In the genomic region with DNA sequence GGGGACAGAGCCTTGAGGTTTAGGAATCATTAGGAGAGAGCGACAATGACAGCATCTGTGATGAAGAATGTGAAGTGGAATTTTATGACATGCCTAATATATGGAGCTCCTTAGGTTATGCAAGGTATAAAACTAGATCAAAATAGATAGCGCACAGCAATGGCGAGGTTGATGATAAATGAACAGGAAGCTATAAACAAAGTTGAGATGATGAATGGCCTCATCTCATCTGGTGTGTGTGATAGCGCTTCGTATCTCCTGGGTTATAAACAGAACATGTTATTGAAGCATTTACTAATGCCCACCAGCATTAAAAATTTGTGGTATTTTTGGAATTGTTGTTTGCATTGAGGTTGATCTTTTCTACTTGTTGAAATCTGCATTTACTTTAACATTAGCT, we compare ENCODE assay signal across 21 cellular contexts.
DNase-seq lines count a peak whose midpoint lies in the region; ATAC-seq, FAIRE-seq and TF ChIP-seq lines count a peak whose summit lies in the region.
"Had no signal": no experiment of that assay in that cellular context is flagged by ENCODE, and none has a peak within 500 bp of the region (broad histone marks: within the 10 kb centered on the region; RNA-seq: fewer than 3 reads in every experiment).

No MANE protein-coding gene starts in this region.

- H2BK15ac ChIP-seq in IMR-90 (ENCODE audit: low read depth, low read length), result no peak overlapping the region

- no peak for TF ChIP-seq RAD21 in IMR-90 (IDR thresholded peaks at IDR 0.05; ENCODE audit: low read length)

- no peak overlapping the region for H2AK9ac ChIP-seq in IMR-90 (replicated peaks; ENCODE audit: low read depth, low read length, poor library complexity)

- no peak overlapping the region for H3K9ac ChIP-seq in IMR-90 (ENCODE audit: low read depth, low read length)
- H3K9ac ChIP-seq in astrocyte (ENCODE audit: low read length), result no peak overlapping the region
- H3K9ac ChIP-seq: BLaER1 had no signal

- H3K23ac ChIP-seq in IMR-90 (ENCODE audit: low read depth, low read length), result peak overlapping the region; percentile 13

- H2AK5ac ChIP-seq in IMR-90 (ENCODE audit: low read depth, low read length), result no peak overlapping the region

- H3K4ac ChIP-seq in IMR-90 (ENCODE audit: low read depth, low read length), result peak overlapping the region; percentile 57; the same call in 1 of the 2 replicates

- 0 out of 2 replicates have a peak overlapping the region, but pooled peaks have one; percentile 19 for H3K14ac ChIP-seq in IMR-90 (replicated peaks; ENCODE audit: low read depth, low read length)

- H3K9me3 ChIP-seq in AG04450 (ENCODE audit: control insufficient read depth, insufficient read depth, low read length) (no peaks in the 10 kb centered on the region; the same call in 1 of the 2 replicates), IMR-90 (ENCODE audit: control insufficient read depth, insufficient read depth, low read length) (no peaks in the 10 kb centered on the region), astrocyte (ENCODE audit: insufficient read depth, low read depth, low read length) (no peaks in the 10 kb centered on the region)
- H3K9me3 ChIP-seq: A549, BE2C, BLaER1, Caco-2 had no signal

- peak overlapping the region in 1 of 2 experiments; percentile 14; a peak in 2 of 4 replicates for H4K8ac ChIP-seq in IMR-90 (ENCODE audit: low read depth in 2 of 2, low read length in 2 of 2)

- H3K36me3 ChIP-seq in IMR-90 (ENCODE audit: control insufficient read depth, insufficient read depth, low read length) (peaks cover 13% of the 10 kb centered on the region), astrocyte (ENCODE audit: insufficient read depth, low read length) (peaks cover 7% of the 10 kb centered on the region)
- H3K36me3 ChIP-seq: BE2C, BLaER1 had no signal

- H3K79me2 ChIP-seq in astrocyte (ENCODE audit: insufficient read depth, low read length), result peaks cover 61% of the 10 kb centered on the region

- no peak overlapping the region for H2AFZ ChIP-seq in IMR-90 (replicated peaks; ENCODE audit: low read length, poor library complexity)
- H2AFZ ChIP-seq in astrocyte (ENCODE audit: low read depth, low read length), result no peak overlapping the region

- peaks cover 10% of the 10 kb centered on the region for H3K9me1 ChIP-seq in IMR-90 (ENCODE audit: insufficient read depth, low read length)

- no peak overlapping the region for H4K91ac ChIP-seq in IMR-90 (ENCODE audit: insufficient read depth, low read depth, low read length)

- BruUV-seq in IMR-90 (replicated peaks; lab: Mats Ljungman, UMichigan), result no TSS peak

- H3K27me3 ChIP-seq in AG04450 (ENCODE audit: control insufficient read depth, insufficient read depth, low read length), result no peaks in the 10 kb centered on the region
- H3K27me3 ChIP-seq in IMR-90 (ENCODE audit: control insufficient read depth, insufficient read depth, low read length), result no peaks in the 10 kb centered on the region
- H3K27me3 ChIP-seq in astrocyte (ENCODE audit: insufficient read depth, low read length), result no peaks in the 10 kb centered on the region
- H3K27me3 ChIP-seq: BE2C, BLaER1 had no signal

- H3K79me1 ChIP-seq in IMR-90 (ENCODE audit: low read depth in 1 of 2, low read length in 2 of 2), result peaks cover 31 to 57% of the 10 kb centered on the region in 2 experiments

- H3K4me2 ChIP-seq in IMR-90 (ENCODE audit: low read depth, low read length) (no peak overlapping the region), astrocyte (ENCODE audit: low read length) (no peak overlapping the region)
- H3K4me2 ChIP-seq: A549, BLaER1 had no signal

- TF ChIP-seq CTCF in AG04450 (IDR thresholded peaks at IDR 0.05; ENCODE audit: low read depth, low read length) (no peak), IMR-90 (conservative IDR thresholded peaks at IDR 0.05; ENCODE audit: low read depth, low read length) (no peak), astrocyte (IDR thresholded peaks at IDR 0.05; ENCODE audit: insufficient read depth, low read depth, low read length) (no peak)

- H4K20me1 ChIP-seq in IMR-90 (ENCODE audit: insufficient read depth, low read length) (peaks cover 9% of the 10 kb centered on the region; the same call in 1 of the 2 replicates), astrocyte (ENCODE audit: insufficient read depth, low read length) (peaks cover 20% of the 10 kb centered on the region)
- H4K20me1 ChIP-seq: BLaER1 had no signal

- peak overlapping the region; percentile 34 for H2BK120ac ChIP-seq in IMR-90 (ENCODE audit: low read depth, low read length)

- no peak overlapping the region for H3K56ac ChIP-seq in IMR-90 (ENCODE audit: extremely low read depth, insufficient read depth, low read length)

- no peak for TF ChIP-seq POLR2A in IMR-90 (IDR thresholded peaks at IDR 0.05; ENCODE audit: low read depth, low read length)

- peak overlapping the region; percentile 38; the same call in 1 of the 2 replicates for H4K5ac ChIP-seq in IMR-90 (ENCODE audit: low read depth, low read length)

- H3K18ac ChIP-seq in IMR-90 (ENCODE audit: low read depth, low read length), result peak overlapping the region; percentile 20; the same call in 1 of the 2 replicates

- peak; percentile 9 for FAIRE-seq in astrocyte (lab: Jason Lieb, UNC)
- FAIRE-seq: A549, D721Med, G401.6, GM12891, GM19239 had no signal

- no peak overlapping the region for H3K4me3 Mint-ChIP-seq in astrocyte (ENCODE audit: unreplicated experiment)
- H3K4me3 Mint-ChIP-seq: CD4-positive, alpha-beta T cell; CD8-positive, alpha-beta T cell had no signal

- H2BK5ac ChIP-seq in IMR-90 (ENCODE audit: low read depth, low read length, poor library complexity, severe bottlenecking), result no peak overlapping the region

- peaks cover 1% of the 10 kb centered on the region for H3K36me3 Mint-ChIP-seq in astrocyte (ENCODE audit: low read depth, unreplicated experiment)
- H3K36me3 Mint-ChIP-seq: CD8-positive, alpha-beta T cell had no signal

- peak overlapping the region; percentile 31 for H3K27ac ChIP-seq in AG04450 (ENCODE audit: low read depth, low read length)
- no peak overlapping the region; the same call in 1 of the 2 replicates for H3K27ac ChIP-seq in IMR-90 (ENCODE audit: insufficient read depth, low read length)
- no peak overlapping the region for H3K27ac ChIP-seq in astrocyte (ENCODE audit: low read depth, low read length)
- H3K27ac ChIP-seq: 22Rv1, A549, BLaER1, C4-2B had no signal

- no peak for DNase-seq in AG04450 (ENCODE audit: low read depth, low spot score)
- no peak for DNase-seq in IMR-90
- DNase-seq in astrocyte (ENCODE audit: low read depth), result no peak
- no peak for DNase-seq in left ventricle myocardium superior
- DNase-seq in stimulated activated naive CD4-positive, alpha-beta T cell treated with Interleukin-2 at 50 U/mL for 16 hours (lab: John Stamatoyannopoulos, UW), result no peak
- DNase-seq: BE2C; Caco-2; Calu3; CD4-positive, alpha-beta T cell; CD8-positive, alpha-beta T cell; DMS79 treated with DMSO at 0.1 percent for 48 hours; GF-D8 had no signal

- H3K27ac Mint-ChIP-seq in astrocyte (ENCODE audit: unreplicated experiment), result no peak overlapping the region
- H3K27ac Mint-ChIP-seq: CD4-positive, alpha-beta T cell; CD8-positive, alpha-beta T cell had no signal

- H3K4me1 ChIP-seq in IMR-90 (ENCODE audit: control insufficient read depth, insufficient read depth, low read length), result peaks cover 11% of the 10 kb centered on the region
- H3K4me1 ChIP-seq in astrocyte (ENCODE audit: insufficient read depth, low read length), result no peaks in the 10 kb centered on the region
- H3K4me1 ChIP-seq: A549, BE2C, BLaER1, Caco-2 had no signal

- intact Hi-C loops in IMR-90 (cut with micrococcal nuclease) (no loop called here), left ventricle myocardium superior (cut with micrococcal nuclease) (no loop called here)

- ATAC-seq in IMR-90 (ENCODE audit: low read depth), result no peak
- no peak for ATAC-seq in esophagus mucosa
- ATAC-seq in left ventricle myocardium superior, result no peak
- ATAC-seq: A549; CD8-positive, alpha-beta T cell had no signal

- H3K4me1 Mint-ChIP-seq in astrocyte (ENCODE audit: low read depth, unreplicated experiment), result no peaks in the 10 kb centered on the region

- POLR2A ChIA-PET in AG04450 (lab: Yijun Ruan, JAX) (interaction anchor here (1.2 kb wide), 1 partner anchor 34 kb away, joined by 3 read pairs; no protein-coding TSS in a partner anchor), IMR-90 (lab: Charles Lee; ENCODE audit: unreplicated experiment) (no interaction called here)

- in situ Hi-C loops in IMR-90 (cut with MboI; ENCODE audit: low sequenced_read_pairs), result no loop called here

- H3K4me3 ChIP-seq in AG04450 (ENCODE audit: low read depth, low read length), result no peak overlapping the region
- no peak overlapping the region for H3K4me3 ChIP-seq in IMR-90 (ENCODE audit: insufficient read depth, low read depth, low read length)
- no peak overlapping the region for H3K4me3 ChIP-seq in astrocyte (ENCODE audit: insufficient read depth, low read depth, low read length)
- H3K4me3 ChIP-seq: A549, BLaER1 had no signal

- dilution Hi-C loops in IMR-90 (cut with HindIII; ENCODE audit: low sequenced_read_pairs, unreplicated experiment), result no loop called here

- H2BK20ac ChIP-seq in IMR-90 (ENCODE audit: low read depth, low read length), result peak overlapping the region; percentile 59; the same call in 1 of the 2 replicates

- no peaks in the 10 kb centered on the region for H3K9me3 Mint-ChIP-seq in astrocyte (ENCODE audit: unreplicated experiment)
- H3K9me3 Mint-ChIP-seq: CD4-positive, alpha-beta T cell; CD8-positive, alpha-beta T cell had no signal

- CTCF ChIA-PET in AG04450 (lab: Charles Lee), result no interaction called here
- CTCF ChIA-PET in IMR-90 (lab: Yijun Ruan, JAX), result no interaction called here

- WGBS in IMR-90 (ENCODE audit: extremely low coverage in 2 of 2, insufficient read length in 1 of 2), 2 experiments, result 84% methylated on average over 3 of the region's 5 CpGs; no CpG with 5 or more reads in 1 of the 2 experiments

- H3K27me3 Mint-ChIP-seq in astrocyte (ENCODE audit: low read depth, unreplicated experiment), result no peaks in the 10 kb centered on the region
- H3K27me3 Mint-ChIP-seq: CD4-positive, alpha-beta T cell had no signal

TF ChIP-seq in IMR-90, 13 proteins besides CTCF, POLR2A, EP300 and RAD21:
- no peak for TF ChIP-seq MAFK (IDR thresholded peaks at IDR 0.05; ENCODE audit: low read depth, low read length)
